Comparison of ENCODE assay signal across 33 cellular contexts in the genomic region with DNA sequence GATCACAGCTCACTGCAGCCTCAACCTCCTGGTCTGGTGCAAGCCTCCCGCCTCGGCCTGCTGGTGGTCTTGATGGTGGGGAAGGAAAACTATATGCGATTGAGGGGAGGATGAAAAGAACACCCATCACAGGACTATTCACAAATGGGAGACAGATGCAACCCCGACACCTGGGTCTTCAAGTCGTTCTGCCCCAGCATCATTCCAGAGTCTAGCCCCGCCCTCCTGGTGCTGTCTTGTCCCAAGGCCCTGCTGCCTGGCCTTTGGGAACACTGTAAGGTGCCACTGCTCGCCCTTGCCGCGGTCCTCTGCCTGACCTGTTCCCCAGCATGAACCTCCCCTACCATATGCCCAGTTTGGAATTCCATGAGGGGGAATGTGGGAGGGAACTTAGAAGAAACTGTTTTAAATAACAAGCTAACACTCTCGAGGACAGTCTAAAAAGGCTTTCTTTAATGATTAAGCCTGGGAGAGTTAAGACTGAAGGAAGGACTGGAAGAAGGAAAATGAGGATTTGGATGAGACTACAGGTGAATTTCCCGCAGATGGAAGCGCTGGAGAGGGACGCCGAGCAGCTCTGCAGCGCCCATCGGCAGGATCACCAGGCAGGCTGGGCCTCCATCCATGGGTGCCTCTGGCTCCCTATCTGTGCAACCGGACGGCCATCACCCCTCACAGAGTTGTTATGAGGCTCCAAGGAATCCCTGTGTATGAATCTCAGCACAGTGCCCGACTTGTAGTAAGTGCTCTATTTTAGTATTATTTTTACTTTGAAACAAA.
"Had no signal": no experiment of that assay in that cellular context is flagged by ENCODE, and none has a peak within 500 bp of the region (broad histone marks: within the 10 kb centered on the region; RNA-seq: fewer than 3 reads in every experiment).

No MANE protein-coding gene starts in this region.

- H3K9me3 Mint-ChIP-seq: effector memory CD8-positive, alpha-beta T cell had no signal

- H3K27me3 ChIP-seq: ascending aorta, esophagus squamous epithelium, gastroesophageal sphincter, heart right ventricle had no signal

- H3K9me3 ChIP-seq: ascending aorta, esophagus squamous epithelium, gastroesophageal sphincter, heart right ventricle had no signal

- H3K27ac Mint-ChIP-seq: activated B cell treated with CpG ODN at 0.5 μM for 24 hours; activated CD8-positive, alpha-beta T cell treated with anti-CD3 and anti-CD28 coated beads for 36 hours; activated naive CD4-positive, alpha-beta T cell treated with anti-CD3 and anti-CD28 coated beads, Interleukin-2, amount 10 ng/mL, durations not matched to agents 7 days and 5 days; activated naive CD8-positive, alpha-beta T cell treated with anti-CD3 and anti-CD28 coated beads, Interleukin-2, amount 10 ng/mL, durations not matched to agents 7 days and 5 days; activated T-cell treated with anti-CD3 and anti-CD28 coated beads, Interleukin-2, amount 50 U/mL, for 24 hours; activated T-cell treated with anti-CD3 and anti-CD28 coated beads, Interleukin-2, amount 50 U/mL, for 72 hours; activated T-helper 2 cell treated with anti-CD3 and anti-CD28 coated beads, Interferon-gamma antibody, Interleukin-2, Interleukin-4, amounts not matched to agents 10 μg/mL and 5 μg/mL and 100 μg/mL, durations not matched to agents 14 hours and 24 hours and 36 hours; brain; effector memory CD8-positive, alpha-beta T cell; T-helper 17 cell; T-helper 2 cell treated with Interferon-gamma antibody and Interleukin-4, amounts not matched to agents 5 μg/mL and 100 μg/mL, for 36 hours had no signal

- ATAC-seq: activated CD4-positive, CD25-positive, alpha-beta regulatory T cell treated with anti-CD3 and anti-CD28 coated beads, Interleukin-2, amount 50 U/mL, for 24 hours; activated CD8-positive, alpha-beta T cell treated with anti-CD3 and anti-CD28 coated beads for 36 hours; activated naive CD4-positive, alpha-beta T cell treated with anti-CD3 and anti-CD28 coated beads, Interleukin-2, amount 50 U/mL, for 72 hours; activated T-cell treated with anti-CD3 and anti-CD28 coated beads, Interleukin-2, amount 50 U/mL, for 72 hours; effector memory CD8-positive, alpha-beta T cell; gastroesophageal sphincter; heart right ventricle; T-helper 17 cell had no signal

- H3K4me3 Mint-ChIP-seq: activated B cell treated with CpG ODN at 0.5 μM for 24 hours; activated CD8-positive, alpha-beta T cell treated with anti-CD3 and anti-CD28 coated beads for 36 hours; activated naive CD4-positive, alpha-beta T cell treated with anti-CD3 and anti-CD28 coated beads, Interleukin-2, amount 10 ng/mL, durations not matched to agents 7 days and 5 days; activated naive CD8-positive, alpha-beta T cell treated with anti-CD3 and anti-CD28 coated beads, Interleukin-2, amount 10 ng/mL, durations not matched to agents 7 days and 5 days; activated T-cell treated with anti-CD3 and anti-CD28 coated beads, Interleukin-2, amount 50 U/mL, for 24 hours; activated T-cell treated with anti-CD3 and anti-CD28 coated beads, Interleukin-2, amount 50 U/mL, for 72 hours; brain; effector memory CD8-positive, alpha-beta T cell; T-helper 17 cell; T-helper 2 cell treated with Interferon-gamma antibody and Interleukin-4, amounts not matched to agents 5 μg/mL and 100 μg/mL, for 36 hours had no signal

- H3K27me3 Mint-ChIP-seq: activated B cell treated with CpG ODN at 0.5 μM for 24 hours; activated naive CD4-positive, alpha-beta T cell treated with anti-CD3 and anti-CD28 coated beads, Interleukin-2, amount 10 ng/mL, durations not matched to agents 7 days and 5 days; activated naive CD8-positive, alpha-beta T cell treated with anti-CD3 and anti-CD28 coated beads, Interleukin-2, amount 10 ng/mL, durations not matched to agents 7 days and 5 days; activated T-cell treated with anti-CD3 and anti-CD28 coated beads, Interleukin-2, amount 50 U/mL, for 24 hours had no signal

- H3K36me3 Mint-ChIP-seq: activated naive CD4-positive, alpha-beta T cell treated with anti-CD3 and anti-CD28 coated beads, Interleukin-2, amount 10 ng/mL, durations not matched to agents 7 days and 5 days; activated naive CD8-positive, alpha-beta T cell treated with anti-CD3 and anti-CD28 coated beads, Interleukin-2, amount 10 ng/mL, durations not matched to agents 7 days and 5 days had no signal

- H3K27ac ChIP-seq: ascending aorta, epithelial cell of prostate, esophagus squamous epithelium, gastroesophageal sphincter, heart right ventricle, WERI-Rb-1 had no signal

- H3K36me3 ChIP-seq: ascending aorta, esophagus squamous epithelium, gastroesophageal sphincter, heart right ventricle, WERI-Rb-1 had no signal

- H3K4me1 Mint-ChIP-seq: activated B cell treated with CpG ODN at 0.5 μM for 24 hours; activated naive CD4-positive, alpha-beta T cell treated with anti-CD3 and anti-CD28 coated beads, Interleukin-2, amount 10 ng/mL, durations not matched to agents 7 days and 5 days; activated naive CD8-positive, alpha-beta T cell treated with anti-CD3 and anti-CD28 coated beads, Interleukin-2, amount 10 ng/mL, durations not matched to agents 7 days and 5 days; brain had no signal

- H3K4me3 ChIP-seq: ascending aorta, esophagus squamous epithelium, gastroesophageal sphincter, heart right ventricle had no signal

- DNase-seq: activated B cell treated with CpG ODN at 0.5 μM for 24 hours; activated CD4-positive, alpha-beta T cell treated with anti-CD3 and anti-CD28 coated beads for 48 hours; activated CD4-positive, alpha-beta T cell treated with anti-CD3 and anti-CD28 coated beads, Interleukin-2, amount 50 U/mL, for 1 hour; activated CD4-positive, alpha-beta T cell treated with anti-CD3 and anti-CD28 coated beads, Interleukin-2, amount 50 U/mL, for 48 hours; activated CD8-positive, alpha-beta memory T cell treated with anti-CD3 and anti-CD28 coated beads, Interleukin-2, amount 50 U/mL, for 4 hours; activated CD8-positive, alpha-beta T cell treated with anti-CD3 and anti-CD28 coated beads for 36 hours; activated effector memory CD4-positive, alpha-beta T cell treated with anti-CD3 and anti-CD28 coated beads, Interleukin-2, amount 50 U/mL, for 16 hours; activated naive CD4-positive, alpha-beta T cell; activated naive CD4-positive, alpha-beta T cell treated with anti-CD3 and anti-CD28 coated beads, Interleukin-2, amount 10 ng/mL, durations not matched to agents 7 days and 5 days; activated naive CD8-positive, alpha-beta T cell treated with anti-CD3 and anti-CD28 coated beads, Interleukin-2, amount 10 ng/mL, durations not matched to agents 7 days and 5 days; activated T-cell treated with anti-CD3 and anti-CD28 coated beads for 4 hours; activated T-cell treated with anti-CD3 and anti-CD28 coated beads, Interleukin-2, amount 50 U/mL, for 24 hours; activated T-cell treated with anti-CD3 and anti-CD28 coated beads, Interleukin-2, amount 50 U/mL, for 72 hours; caudate nucleus; cortex of kidney; dermis blood vessel endothelial cell; effector CD4-positive, alpha-beta T cell; effector memory CD8-positive, alpha-beta T cell; esophagus squamous epithelium; foreskin melanocyte; heart right ventricle; T-helper 1 cell; T-helper 17 cell; T1000; WERI-Rb-1 had no signal

- H3K4me1 ChIP-seq: ascending aorta, esophagus squamous epithelium, gastroesophageal sphincter, heart right ventricle had no signal
